ENCODE assay signal across 15 cellular contexts in genomic region chr7:149811221-149811620, GRCh38. TPM values are rescaled to one million over a fixed set of nuclear protein-coding genes. Genes with fewer than 3 reads are reported as not detected.
A peak's percentile ranks its signal among the peaks of the same experiment; 100 is the strongest.
DNase-seq lines count a peak whose midpoint lies in the region; ATAC-seq, FAIRE-seq and TF ChIP-seq lines count a peak whose summit lies in the region.
"Had no signal": no experiment of that assay in that cellular context is flagged by ENCODE, and none has a peak within 500 bp of the region (broad histone marks: within the 10 kb centered on the region; RNA-seq: fewer than 3 reads in every experiment).

No MANE protein-coding gene starts in this region.

- H3K9me3 ChIP-seq in A549 (no peaks in the 10 kb centered on the region), OCI-LY3 (ENCODE audit: insufficient read depth, low read length) (no peaks in the 10 kb centered on the region), spleen (no peaks in the 10 kb centered on the region)
- H3K9me3 ChIP-seq: lower lobe of right lung, ovary had no signal

- TF ChIP-seq CTCF in A549 (IDR thresholded peaks at IDR 0.05) (peak; percentile 4; the same call in 1 of the 3 replicates), GM10248 (IDR thresholded peaks at IDR 0.05; ENCODE audit: control extremely low read depth, extremely low read depth, low read depth, missing control alignments) (peak; percentile 18), OCI-LY3 (IDR thresholded peaks at IDR 0.05; ENCODE audit: low read depth, low read length) (peak; percentile 29), choroid plexus epithelial cell (conservative IDR thresholded peaks at IDR 0.05; ENCODE audit: low read depth, low read length) (peak; percentile 63), spleen (IDR thresholded peaks at IDR 0.05 in 8 of 11, conservative IDR thresholded peaks at IDR 0.05 in 3 of 11) (peak in 1 of 11 experiments; percentile 15)

- intact Hi-C loops in spleen (cut with DNase I; ENCODE audit: low total_unique reads) = no loop called here

- 9% methylated on average over 3 of the region's 3 CpGs for WGBS in A549 (ENCODE audit: missing lambda C conversion rate)
- WGBS in spleen, 5 donors = 37 to 62% (median 50%) methylated on average over 3 of the region's 3 CpGs

- no peak overlapping the region for H2AFZ ChIP-seq in OCI-LY3 (ENCODE audit: low read depth, low read length)

- TF ChIP-seq EP300 in A549 (IDR thresholded peaks at IDR 0.05) = no peak

- H3K79me2 ChIP-seq in OCI-LY3 (ENCODE audit: low read length) = no peaks in the 10 kb centered on the region

- CTCF ChIA-PET in A549 (lab: Yijun Ruan, JAX) (interaction anchor here (1.2 to 1.4 kb wide), 2 partner anchors 13 to 21 kb away, joined by 3 read pairs; no protein-coding TSS in a partner anchor), GM10248 (lab: Yijun Ruan, JAX) (no interaction called here)

- peak in 1 of 2 experiments; percentile 70; a peak in 3 of 6 replicates for ATAC-seq in A549
- ATAC-seq in GM21717 (IDR thresholded peaks at IDR 0.05; ENCODE audit: unreplicated experiment) = no peak
- ATAC-seq: lower lobe of right lung had no signal

- no peak overlapping the region for H3K9ac ChIP-seq in OCI-LY3 (ENCODE audit: low read length)

- TF ChIP-seq RAD21 in A549 (conservative IDR thresholded peaks at IDR 0.05 in 1 of 2, IDR thresholded peaks at IDR 0.05 in 1 of 2) = peak in 1 of 2 experiments; percentile 15; a peak in 1 of 5 replicates

- TF ChIP-seq POLR2A in A549 (IDR thresholded peaks at IDR 0.05; ENCODE audit: low read length) (no peak), spleen (IDR thresholded peaks at IDR 0.05) (no peak)

- peaks cover 22% of the 10 kb centered on the region for H3K27me3 ChIP-seq in OCI-LY3 (ENCODE audit: low read depth, low read length)
- H3K27me3 ChIP-seq in spleen (replicated peaks in 1 of 7) = peaks cover 0 to 14% (median 0%) of the 10 kb centered on the region in 7 donors
- H3K27me3 ChIP-seq: ovary had no signal

- H3K4me3 ChIP-seq in A549 (no peak overlapping the region), OCI-LY3 (ENCODE audit: low read length) (no peak overlapping the region), choroid plexus epithelial cell (ENCODE audit: low read depth, low read length) (no peak overlapping the region), spleen (no peak overlapping the region)
- H3K4me3 ChIP-seq: lower lobe of right lung, ovary had no signal

- H3K4me1 ChIP-seq in A549 (no peaks in the 10 kb centered on the region), OCI-LY3 (ENCODE audit: low read length) (no peaks in the 10 kb centered on the region), spleen (no peaks in the 10 kb centered on the region)
- H3K4me1 ChIP-seq: lower lobe of right lung had no signal

- H3K4me2 ChIP-seq in A549 = no peak overlapping the region
- no peak overlapping the region for H3K4me2 ChIP-seq in OCI-LY3 (ENCODE audit: low read length)

- H3K27ac ChIP-seq in A549 (no peak overlapping the region), OCI-LY3 (ENCODE audit: low read length) (no peak overlapping the region), spleen (no peak overlapping the region)
- H3K27ac ChIP-seq: lower lobe of right lung, ovary had no signal

- POLR2A ChIA-PET in A549 (lab: Yijun Ruan, JAX) (no interaction called here), GM10248 (lab: Yijun Ruan, JAX) (no interaction called here)

- H4K20me1 ChIP-seq in OCI-LY3 (ENCODE audit: insufficient read depth, low read length) = no peaks in the 10 kb centered on the region

- peak in 1 of 2 experiments; percentile 31 for DNase-seq in A549 (ENCODE audit: low read depth in 1 of 2, low spot score in 1 of 2)
- DNase-seq in GM10248 (ENCODE audit: extremely low spot score) = no peak
- DNase-seq in choroid plexus epithelial cell (ENCODE audit: low read depth) = peak; percentile 45
- no peak for DNase-seq in activated T-cell treated with anti-CD3 and anti-CD28 coated beads, Interleukin-2, amount 50 U/mL, for 48 hours
- no peak for DNase-seq in activated CD4-positive, alpha-beta T cell treated with anti-CD3 and anti-CD28 coated beads, Interleukin-2, amount 50 U/mL, for 1 hour
- DNase-seq in spleen = no peak
- DNase-seq: activated CD8-positive, alpha-beta memory T cell treated with anti-CD3 and anti-CD28 coated beads for 24 hours; activated naive CD4-positive, alpha-beta T cell treated with anti-CD3 and anti-CD28 coated beads, Interleukin-2, amount 10 ng/mL, durations not matched to agents 7 days and 5 days; CD4-positive, alpha-beta T cell; Karpas-422; lower lobe of right lung; NCI-H524 treated with DMSO at 0.1 percent for 48 hours; ovary had no signal

- no peak for FAIRE-seq in A549 (lab: Jason Lieb, UNC)

- H3K36me3 ChIP-seq in OCI-LY3 (replicated peaks; ENCODE audit: low read depth, low read length) = no peaks in the 10 kb centered on the region
- no peaks in the 10 kb centered on the region for H3K36me3 ChIP-seq in spleen
- H3K36me3 ChIP-seq: lower lobe of right lung, ovary had no signal

TF ChIP-seq in A549, 52 proteins besides CTCF, POLR2A, EP300 and RAD21:
- TF ChIP-seq ZC3H11A (IDR thresholded peaks at IDR 0.05) (no peak), NFE2L2 (conservative IDR thresholded peaks at IDR 0.05; ENCODE audit: low read length) (no peak), HES2 (IDR thresholded peaks at IDR 0.05) (no peak), KDM1A (IDR thresholded peaks at IDR 0.05; ENCODE audit: low read depth) (no peak), CHD2 (IDR thresholded peaks at IDR 0.05; ENCODE audit: low read length, partially characterized antibody) (no peak), HEYL (CRISPR knock-in tag; IDR thresholded peaks at IDR 0.05) (no peak), ATOH8 (CRISPR knock-in tag; IDR thresholded peaks at IDR 0.05; ENCODE audit: low read depth) (no peak), HOXA7 (CRISPR knock-in tag; IDR thresholded peaks at IDR 0.05) (no peak), BHLHE40 (IDR thresholded peaks at IDR 0.05; ENCODE audit: low read depth, low read length) (no peak), TFCP2L1 (CRISPR knock-in tag; IDR thresholded peaks at IDR 0.05) (no peak), CEBPB (IDR thresholded peaks at IDR 0.05) (no peak), CBX2 (IDR thresholded peaks at IDR 0.05; ENCODE audit: borderline replicate concordance, low read depth) (no peak), POLR2AphosphoS2 (conservative IDR thresholded peaks at IDR 0.05; ENCODE audit: low read length) (no peak), CHD4 (IDR thresholded peaks at IDR 0.05; ENCODE audit: borderline replicate concordance) (no peak), ELK1 (IDR thresholded peaks at IDR 0.05; ENCODE audit: low read depth, low read length) (no peak), EHF (CRISPR knock-in tag; IDR thresholded peaks at IDR 0.05) (no peak)

RNA-seq across cellular contexts. Expression of gene ZNF862, which starts 27.0 kb away (rescaled TPM):
- 8.0 and 11.1 TPM in 2 replicates for polyA plus RNA-seq in A549 (2011; rRNA removed)
- polyA plus RNA-seq in A549 (2012; cell fraction: cytosol; rRNA removed) = 2.5 and 3.4 TPM in 2 replicates
- 9.5 and 10.1 TPM in 2 replicates for polyA plus RNA-seq in A549 (2012; cell fraction: nucleus; rRNA removed)
- 2.8 to 3.9 TPM (median 3.9 TPM) in 3 replicates for polyA plus RNA-seq in A549 (2017; fragmentation: RNase III; extraction: RNeasy Plus Mini Kit Qiagen cat#74134 plus additional on column Dnase treatment)
- 8.7 and 17.1 TPM in 2 replicates for polyA minus RNA-seq in A549 (2011; rRNA and poly(A)+ RNA removed)
- 10 to 100 TPM; 19.0 to 39.8 (median 30.2) TPM for total RNA-seq in spleen
- 1 to 10 TPM; 4.4 to 9.9 (median 6.0) TPM for polyA plus RNA-seq in spleen

RNA-seq across cellular contexts. Expression of gene ZNF467, which starts 37.8 kb away (rescaled TPM):
- polyA plus RNA-seq in A549 (2011; rRNA removed) (2.4 and 3.3 TPM in 2 replicates), A549 (2017; fragmentation: RNase III; extraction: RNeasy Plus Mini Kit Qiagen cat#74134 plus additional on column Dnase treatment) (2.0 to 4.1 TPM (median 3.1 TPM) in 3 replicates), spleen (10 to 100 TPM in 2 of 3 donors, 1 to 10 TPM in 1; 6.0 to 15.2 (median 12.8) TPM)
- 3.7 and 5.4 TPM in 2 replicates for polyA plus RNA-seq in A549 (2012; cell fraction: cytosol; rRNA removed)
- polyA plus RNA-seq in A549 (2012; cell fraction: nucleus; rRNA removed) = 9.2 and 14.9 TPM in 2 replicates
- 1.9 and 3.1 TPM in 2 replicates for polyA minus RNA-seq in A549 (2011; rRNA and poly(A)+ RNA removed)
- total RNA-seq in spleen = 10 to 100 TPM; 25.5 to 48.5 (median 37.6) TPM
